In the genomic region with DNA sequence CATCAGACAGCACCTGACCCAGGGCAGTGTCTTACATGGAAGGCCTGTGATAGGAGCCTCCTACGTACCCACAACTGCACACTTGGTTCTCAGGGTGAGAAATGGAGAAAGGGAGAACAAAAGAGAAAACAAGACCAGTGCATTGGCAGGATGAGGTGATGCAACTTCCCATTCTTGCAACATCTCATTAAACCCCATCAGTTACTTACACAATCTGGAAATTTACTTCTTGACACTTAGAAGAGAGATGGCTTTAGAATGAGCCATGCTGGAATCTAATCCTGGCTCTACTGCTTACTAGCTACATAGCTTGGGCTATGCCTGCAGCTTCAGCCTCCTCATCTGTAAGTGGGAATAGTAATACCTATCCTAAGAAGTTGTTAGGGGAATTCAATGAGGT, we compare ENCODE assay signal across 12 cellular contexts.
DNase-seq lines count a peak whose midpoint lies in the region; ATAC-seq, FAIRE-seq and TF ChIP-seq lines count a peak whose summit lies in the region.
"Had no signal": no experiment of that assay in that cellular context is flagged by ENCODE, and none has a peak within 500 bp of the region (broad histone marks: within the 10 kb centered on the region; RNA-seq: fewer than 3 reads in every experiment).

No MANE protein-coding gene starts in this region.

- H3K4me3 ChIP-seq in keratinocyte (ENCODE audit: control insufficient read depth in 2 of 3, extremely low read depth in 1 of 3, insufficient read depth in 2 of 3, low read depth in 1 of 3, low read length in 3 of 3) (no peak overlapping the region), upper lobe of right lung (no peak overlapping the region)

- peaks cover 9% of the 10 kb centered on the region for H3K4me1 ChIP-seq in keratinocyte (ENCODE audit: control insufficient read depth, extremely low read depth, insufficient read depth, low read length)
- H3K4me1 ChIP-seq in upper lobe of right lung: peaks cover 5% of the 10 kb centered on the region

- no peaks in the 10 kb centered on the region for H3K9me1 ChIP-seq in keratinocyte (ENCODE audit: control insufficient read depth, extremely low read depth, insufficient read depth, low read length)

- in situ Hi-C loops in KBM-7 (cut with MboI; ENCODE audit: low pct_unique_long_range_greater_than_20kb, low sequenced_read_pairs): no loop called here

- H3K27ac ChIP-seq in keratinocyte (ENCODE audit: control insufficient read depth, insufficient read depth, low read length): no peak overlapping the region
- no peak overlapping the region for H3K27ac ChIP-seq in upper lobe of right lung

- TF ChIP-seq CTCF in keratinocyte (optimal IDR thresholded peaks at IDR 0.05 in 1 of 3, IDR thresholded peaks at IDR 0.05 in 1 of 3, conservative IDR thresholded peaks at IDR 0.05 in 1 of 3; ENCODE audit: extremely low read depth in 1 of 3, insufficient read depth in 2 of 3, low read length in 3 of 3): no peak
- no peak for TF ChIP-seq CTCF in upper lobe of right lung (IDR thresholded peaks at IDR 0.05)

- ATAC-seq in upper lobe of right lung (peak; percentile 81), HG02759 (IDR thresholded peaks at IDR 0.05; ENCODE audit: unreplicated experiment) (no peak), HG02610 (IDR thresholded peaks at IDR 0.05; ENCODE audit: unreplicated experiment) (no peak)
- ATAC-seq: activated CD8-positive, alpha-beta T cell treated with anti-CD3 and anti-CD28 coated beads for 36 hours; activated naive CD4-positive, alpha-beta T cell treated with anti-CD3 and anti-CD28 coated beads, Interleukin-2, amount 50 U/mL, for 72 hours had no signal

- H3K9ac ChIP-seq in keratinocyte (ENCODE audit: control insufficient read depth, extremely low read depth, insufficient read depth, low read length): no peak overlapping the region

- FAIRE-seq in keratinocyte (lab: Jason Lieb, UNC) (peak; percentile 9), HTR-8/SVneo (lab: Jason Lieb, UNC) (no peak)

- H3K9me3 ChIP-seq in keratinocyte (ENCODE audit: control insufficient read depth, low read depth, low read length) (no peaks in the 10 kb centered on the region), upper lobe of right lung (no peaks in the 10 kb centered on the region)

- no peaks in the 10 kb centered on the region for H3K79me2 ChIP-seq in keratinocyte (ENCODE audit: control insufficient read depth, insufficient read depth, low read length)

- DNase-seq in KBM-7 (peak; percentile 13), amniotic epithelial cell (ENCODE audit: low read depth) (peak; percentile 96), keratinocyte (ENCODE audit: low read depth, low spot score) (no peak), upper lobe of right lung (no peak), HTR-8/SVneo (ENCODE audit: insufficient read length, low spot score) (no peak)
- DNase-seq: activated CD8-positive, alpha-beta T cell treated with anti-CD3 and anti-CD28 coated beads for 36 hours; NCI-H1105 treated with DMSO at 0.1 percent for 48 hours; NCI-H526 treated with DMSO at 0.1 percent for 48 hours; stimulated activated CD8-positive, alpha-beta memory T cell treated with anti-CD3 and anti-CD28 coated beads, Interleukin-4, amount 100 ng/mL, for 48 hours had no signal

- no peak overlapping the region for H2AFZ ChIP-seq in keratinocyte (ENCODE audit: control insufficient read depth, low read length)

- intact Hi-C loops in upper lobe of right lung (cut with DNase I): no loop called here

- dilution Hi-C loops in keratinocyte (cut with MboI; ENCODE audit: extremely low pct_ligation_motif_present, low sequenced_read_pairs): no loop called here

- H3K4me2 ChIP-seq in keratinocyte (ENCODE audit: control insufficient read depth, extremely low read depth, insufficient read depth, low read depth, low read length): no peak overlapping the region

- H3K27me3 ChIP-seq in keratinocyte (ENCODE audit: control insufficient read depth, extremely low read depth, insufficient read depth, low read length): no peaks in the 10 kb centered on the region
- H3K27me3 ChIP-seq in upper lobe of right lung: no peaks in the 10 kb centered on the region

- H3K36me3 ChIP-seq in keratinocyte (ENCODE audit: control insufficient read depth in 2 of 2, extremely low read depth in 1 of 2, insufficient read depth in 2 of 2, low read length in 2 of 2) (no peaks in the 10 kb centered on the region), upper lobe of right lung (no peaks in the 10 kb centered on the region)

- no peaks in the 10 kb centered on the region for H4K20me1 ChIP-seq in keratinocyte (ENCODE audit: control insufficient read depth, extremely low read depth, insufficient read depth, low read length)

Comparison
In these comparisons a context has a peak if more than half of its experiments do, and no peak if none do; other contexts are left out.
1. DNase-seq: peak in KBM-7 (single experiment) and amniotic epithelial cell (single experiment); none in keratinocyte (single experiment), upper lobe of right lung (single experiment) and HTR-8/SVneo (single experiment).